10 cellular contexts compared by ENCODE assay signal in the genomic region with DNA sequence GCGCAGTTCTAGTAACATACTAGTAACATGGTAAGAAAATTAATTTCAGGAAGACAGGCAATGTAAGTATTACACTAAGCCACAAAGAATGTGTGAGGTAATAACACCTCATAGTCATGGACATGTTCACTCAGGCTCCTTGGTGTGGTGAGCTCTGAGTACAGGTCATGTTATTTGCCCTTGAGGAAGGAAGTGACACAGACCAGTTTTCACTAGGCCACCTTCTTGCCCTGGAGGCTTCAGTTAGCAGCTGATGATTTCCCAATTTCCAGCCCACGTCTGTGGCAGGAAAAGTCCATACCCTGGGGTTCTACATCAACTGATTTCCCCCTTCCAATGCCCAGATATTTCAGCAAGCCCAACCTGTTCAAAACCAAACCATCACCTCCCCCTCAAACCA. TPM values are rescaled to one million over a fixed set of nuclear protein-coding genes. Genes with fewer than 3 reads are reported as not detected.
DNase-seq lines count a peak whose midpoint lies in the region; ATAC-seq, FAIRE-seq and TF ChIP-seq lines count a peak whose summit lies in the region.
"Had no signal": no experiment of that assay in that cellular context is flagged by ENCODE, and none has a peak within 500 bp of the region (broad histone marks: within the 10 kb centered on the region; RNA-seq: fewer than 3 reads in every experiment).

No MANE protein-coding gene starts in this region.

- FAIRE-seq in K562 (lab: Jason Lieb, UNC), result no peak

- peak overlapping the region in 1 of 2 experiments; percentile 11 for H2BK12ac ChIP-seq in mesenchymal stem cell (ENCODE audit: low read length in 2 of 2)

- H2AK5ac ChIP-seq in mesenchymal stem cell (ENCODE audit: low read length, severe bottlenecking), result no peak overlapping the region

- peaks cover 0 to 4% (median 2%) of the 10 kb centered on the region in 4 donors for H3K4me1 Mint-ChIP-seq in CD4-positive, alpha-beta memory T cell

- in situ Hi-C loops in KBM-7 (cut with MboI; ENCODE audit: low pct_unique_long_range_greater_than_20kb, low sequenced_read_pairs), result loop anchor here (10.0 kb wide), 1 partner anchor 206 kb away; no protein-coding TSS in a partner anchor
- in situ Hi-C loops in K562 (cut with MboI), result loop anchor here (5.0 kb wide), 3 partner anchors 119 to 209 kb away; partner anchors contain the start of gene SAT1
- in situ Hi-C loops in HAP-1 (cut with MboI; ENCODE audit: low sequenced_read_pairs), result loop anchor here (5.0 to 25.0 kb wide), 4 partner anchors 116 to 336 kb away; partner anchors contain the start of gene SAT1

- peaks cover 1% of the 10 kb centered on the region for H3K79me1 ChIP-seq in mesenchymal stem cell (replicated peaks; ENCODE audit: low read length, poor library complexity, severe bottlenecking)

- no peak overlapping the region for H4K91ac ChIP-seq in mesenchymal stem cell (ENCODE audit: low read length)

- H3K9me3 Mint-ChIP-seq in CD4-positive, alpha-beta memory T cell, result no peaks in the 10 kb centered on the region

- H3K27ac ChIP-seq in K562 (ENCODE audit: extremely low read depth, low read depth, low read length), result no peak overlapping the region
- peak overlapping the region; percentile 81 for H3K27ac ChIP-seq in mesenchymal stem cell (ENCODE audit: low read length, poor library complexity, severe bottlenecking)
- H3K27ac ChIP-seq in CD4-positive, alpha-beta memory T cell (ENCODE audit: low read depth, low read length), result no peak overlapping the region
- H3K27ac ChIP-seq: KMS-11 had no signal

- POLR2A ChIA-PET in K562 (lab: Yijun Ruan, JAX), result interaction anchor here (1.2 to 1.4 kb wide), 2 partner anchors 202 to 205 kb away, joined by 3 to 4 read pairs; no protein-coding TSS in a partner anchor
- POLR2A ChIA-PET in CD4-positive, alpha-beta memory T cell (lab: Charles Lee; ENCODE audit: partially characterized antibody), result interaction anchor here (1.4 to 3.3 kb wide), 3 partner anchors 118 to 153 kb away, joined by 3 to 34 read pairs (median 11); partner anchors contain the start of genes EIF2S3 and SAT1

- peaks cover 3% of the 10 kb centered on the region for H4K20me1 ChIP-seq in K562 (replicated peaks; ENCODE audit: control insufficient read depth, insufficient read depth, low read length)

- intact Hi-C loops in K562 (cut with micrococcal nuclease), result loop anchor here (5.0 kb wide), 1 partner anchor 59 kb away; no protein-coding TSS in a partner anchor
- intact Hi-C loops in CD4-positive, alpha-beta memory T cell (cut with micrococcal nuclease), result loop anchor here (5.0 to 10.0 kb wide), 2 partner anchors 1156 to 1819 kb away; no protein-coding TSS in a partner anchor

- H3K9me3 ChIP-seq in K562 (replicated peaks; ENCODE audit: control insufficient read depth, insufficient read depth, low read depth, low read length) (no peaks in the 10 kb centered on the region), mesenchymal stem cell (ENCODE audit: control insufficient read depth, low read length) (no peaks in the 10 kb centered on the region), HAP-1 (no peaks in the 10 kb centered on the region)
- no peaks in the 10 kb centered on the region for H3K9me3 ChIP-seq in CD4-positive, alpha-beta memory T cell (ENCODE audit: control insufficient read depth in 1 of 2, low read length in 2 of 2)

- peaks cover 36% of the 10 kb centered on the region for H3K79me2 ChIP-seq in K562 (ENCODE audit: control insufficient read depth, insufficient read depth, low read length)

- H3K27ac Mint-ChIP-seq in CD4-positive, alpha-beta memory T cell, result no peak overlapping the region
- H3K27ac Mint-ChIP-seq: activated naive CD8-positive, alpha-beta T cell had no signal

- no peak overlapping the region for H3K14ac ChIP-seq in mesenchymal stem cell (ENCODE audit: low read length in 2 of 2)

- H3K36me3 Mint-ChIP-seq in CD4-positive, alpha-beta memory T cell, result no peaks in the 10 kb centered on the region
- H3K36me3 Mint-ChIP-seq: activated naive CD8-positive, alpha-beta T cell had no signal

- H2BK120ac ChIP-seq in mesenchymal stem cell (ENCODE audit: low read depth, low read length), result peak overlapping the region; percentile 19

- H2BK15ac ChIP-seq in mesenchymal stem cell (ENCODE audit: low read depth, poor library complexity, severe bottlenecking), result no peak overlapping the region

- peak overlapping the region in 1 of 2 experiments; percentile 33 for H3K18ac ChIP-seq in mesenchymal stem cell (ENCODE audit: low read depth in 1 of 2, low read length in 2 of 2)

- H3K4me2 ChIP-seq in K562 (ENCODE audit: insufficient read depth, low read length) (no peak overlapping the region), mesenchymal stem cell (ENCODE audit: low read length, poor library complexity, severe bottlenecking) (no peak overlapping the region)
- H3K4me2 ChIP-seq: KMS-11 had no signal

- peaks cover 2 to 18% of the 10 kb centered on the region in 2 experiments; a peak in 3 of 5 replicates for H3K4me1 ChIP-seq in K562 (replicated peaks in 1 of 2; ENCODE audit: control insufficient read depth in 2 of 2, insufficient read depth in 2 of 2, low read length in 2 of 2)
- H3K4me1 ChIP-seq in mesenchymal stem cell (ENCODE audit: control insufficient read depth, insufficient read depth, low read depth, low read length), result peaks cover 6% of the 10 kb centered on the region
- H3K4me1 ChIP-seq in HAP-1, result peaks cover 7% of the 10 kb centered on the region
- peaks cover 14% of the 10 kb centered on the region for H3K4me1 ChIP-seq in CD4-positive, alpha-beta memory T cell (ENCODE audit: insufficient read depth, low read length)

- H4K8ac ChIP-seq in mesenchymal stem cell (ENCODE audit: low read length), result no peak overlapping the region

- no peak for TF ChIP-seq RAD21 in K562 (CRISPR knock-in tag; conservative IDR thresholded peaks at IDR 0.05 in 1 of 2, IDR thresholded peaks at IDR 0.05 in 1 of 2)

- H3K27me3 Mint-ChIP-seq in CD4-positive, alpha-beta memory T cell, result no peaks in the 10 kb centered on the region
- H3K27me3 Mint-ChIP-seq: activated naive CD8-positive, alpha-beta T cell had no signal

- peaks cover 6% of the 10 kb centered on the region; the same call in 1 of the 3 replicates for H3K36me3 ChIP-seq in K562 (ENCODE audit: control insufficient read depth, insufficient read depth, low read length)
- H3K36me3 ChIP-seq in mesenchymal stem cell (ENCODE audit: control insufficient read depth in 1 of 2, insufficient read depth in 2 of 2, low read depth in 1 of 2, low read length in 2 of 2), result no peaks in the 10 kb centered on the region
- no peaks in the 10 kb centered on the region; the same call in 1 of the 2 replicates for H3K36me3 ChIP-seq in HAP-1 (replicated peaks)
- H3K36me3 ChIP-seq in CD4-positive, alpha-beta memory T cell (ENCODE audit: insufficient read depth, low read length), result no peaks in the 10 kb centered on the region

- H2BK5ac ChIP-seq in mesenchymal stem cell (ENCODE audit: low read depth, low read length, poor library complexity, severe bottlenecking), result peak overlapping the region; percentile 44

- H3K23ac ChIP-seq in mesenchymal stem cell (ENCODE audit: low read length in 2 of 2), result no peak overlapping the region

- no peak for TF ChIP-seq POLR2A in K562 (conservative IDR thresholded peaks at IDR 0.05)

- BruUV-seq in K562 (replicated peaks; lab: Mats Ljungman, UMichigan), result no TSS peak

- no peak overlapping the region for H2AFZ ChIP-seq in K562 (ENCODE audit: low read depth, low read length)
- no peak overlapping the region for H2AFZ ChIP-seq in mesenchymal stem cell (ENCODE audit: low read depth, low read length)

- no peaks in the 10 kb centered on the region for H3K9me1 ChIP-seq in K562 (ENCODE audit: control insufficient read depth, insufficient read depth, low read length)

- H3K27me3 ChIP-seq in K562 (ENCODE audit: control insufficient read depth in 2 of 2, insufficient read depth in 2 of 2, low read length in 2 of 2) (no peaks in the 10 kb centered on the region), mesenchymal stem cell (ENCODE audit: control insufficient read depth in 1 of 2, insufficient read depth in 1 of 2, low read length in 2 of 2) (no peaks in the 10 kb centered on the region), HAP-1 (ENCODE audit: low read depth) (no peaks in the 10 kb centered on the region)
- no peaks in the 10 kb centered on the region for H3K27me3 ChIP-seq in CD4-positive, alpha-beta memory T cell (ENCODE audit: insufficient read depth, low read length)

- no peak for TF ChIP-seq EP300 in K562 (IDR thresholded peaks at IDR 0.05; ENCODE audit: low read length)

- 65% methylated on average over 2 of the region's 2 CpGs for WGBS in K562 (ENCODE audit: insufficient coverage, low coverage, missing lambda C conversion rate)
- WGBS in mesenchymal stem cell, result 0% methylated on average over 1 of the region's 2 CpGs

- CTCF ChIA-PET in K562 (lab: Yijun Ruan, JAX; ENCODE audit: low intra/inter-chr PET ratio), result interaction anchor here (0.8 to 4.0 kb wide), 4 partner anchors 119 to 207 kb away, joined by 3 to 74 read pairs (median 32); partner anchors contain the start of gene SAT1
- CTCF ChIA-PET in CD4-positive, alpha-beta memory T cell (lab: Charles Lee; ENCODE audit: partially characterized antibody), result interaction anchor here (0.8 to 4.0 kb wide), 27 partner anchors 16 to 1766 kb away, joined by 3 to 93 read pairs (median 5); partner anchors contain the start of genes ACOT9, EIF2S3, KLHL15 and PRDX4

- H3K4me3 ChIP-seq in K562, result no peak overlapping the region
- H3K4me3 ChIP-seq in mesenchymal stem cell (ENCODE audit: insufficient read depth in 1 of 2, low read depth in 1 of 2, low read length in 2 of 2), result no peak overlapping the region
- no peak overlapping the region for H3K4me3 ChIP-seq in HAP-1
- H3K4me3 ChIP-seq in CD4-positive, alpha-beta memory T cell (ENCODE audit: low read length in 2 of 2), result no peak overlapping the region

- DNase-seq in AML-193 (lab: John Stamatoyannopoulos, UW) (peak; percentile 73 to 80), KBM-7 (peak; percentile 50), K562 (ENCODE audit: extremely low read depth in 1 of 4, low spot score in 3 of 4) (no peak), mesenchymal stem cell (peak; percentile 87), HAP-1 (ENCODE audit: low spot score in 2 of 2) (no peak)
- DNase-seq in CD4-positive, alpha-beta memory T cell, result no peak
- DNase-seq in activated CD4-positive, alpha-beta T cell treated with anti-CD3 and anti-CD28 coated beads, Interleukin-2, amount 50 U/mL, for 48 hours, result no peak

- TF ChIP-seq CTCF in K562 (IDR thresholded peaks at IDR 0.05 in 2 of 3, conservative IDR thresholded peaks at IDR 0.05 in 1 of 3; ENCODE audit: insufficient read depth in 2 of 3, low read depth in 1 of 3, low read length in 3 of 3), result no peak

- no peak overlapping the region for H3K9ac ChIP-seq in K562 (ENCODE audit: insufficient read depth in 1 of 2, low read depth in 2 of 2, low read length in 2 of 2)
- H3K9ac ChIP-seq in mesenchymal stem cell (ENCODE audit: low read length), result peak overlapping the region; percentile 41
- H3K9ac ChIP-seq: KMS-11 had no signal

- ATAC-seq in K562 (0 out of 3 replicates have a peak, but pooled peaks have one; percentile 17), HG03460 (IDR thresholded peaks at IDR 0.05; ENCODE audit: unreplicated experiment) (no peak)

- H3K4me3 Mint-ChIP-seq in CD4-positive, alpha-beta memory T cell, result no peak overlapping the region
- H3K4me3 Mint-ChIP-seq: activated naive CD8-positive, alpha-beta T cell had no signal

- H3K4ac ChIP-seq in mesenchymal stem cell (ENCODE audit: low read depth in 1 of 2, low read length in 2 of 2), result no peak overlapping the region

RNA-seq across cellular contexts. Expression of gene APOO, which starts 6.7 kb away (rescaled TPM):
- total RNA-seq in K562 (2011; cell fraction: chromatin; rRNA removed; ENCODE audit: low replicate concordance), result 16.2 and 19.7 TPM in 2 replicates
- total RNA-seq in K562 (2011; cell fraction: nucleolus; rRNA removed), result 11.2 and 12.5 TPM in 2 replicates
- 18.0 and 23.3 TPM in 2 replicates for total RNA-seq in K562 (2011; cell fraction: nucleoplasm; rRNA removed)
- 37.3 and 43.7 TPM in 2 replicates for total RNA-seq in K562 (2014; rRNA removed)
- total RNA-seq in K562 (2014; rRNA removed; fragmentation: Illumina TruSeq; extraction: Trizol), result 60.8 and 64.4 TPM in 2 replicates
- total RNA-seq in K562 (2015; rRNA removed; fragmentation: Illumina TruSeq; extraction: Trizol), result 56.9 and 59.7 TPM in 2 replicates
- total RNA-seq in K562 (2021), result 59.8 and 63.9 TPM in 2 replicates
- polyA plus RNA-seq in K562 (2011; rRNA removed), result 55.2 and 67.3 TPM in 2 replicates
- polyA plus RNA-seq in K562 (2011; cell fraction: cytosol; rRNA removed), result 34.2 and 35.9 TPM in 2 replicates
- 9.4 and 13.6 TPM in 2 replicates for polyA plus RNA-seq in K562 (2011; cell fraction: nucleus; rRNA removed)
- 78.6 and 89.2 TPM in 2 replicates for polyA plus RNA-seq in K562 (2012)
- polyA plus RNA-seq in K562 (2014; fragmentation: Illumina TruSeq; extraction: Trizol), result 62.9 and 72.0 TPM in 2 replicates
- 10 to 100 TPM; 46.5 to 76.4 TPM for polyA plus RNA-seq in K562 (2014; fragmentation: Nextera tagmentation; extraction: Ambion mirVana)
- 58.9 and 63.6 TPM in 2 replicates for polyA plus RNA-seq in K562 (2014; rRNA removed)
- 30.1 and 34.1 TPM in 2 replicates for polyA minus RNA-seq in K562 (2011; rRNA and poly(A)+ RNA removed)
- polyA minus RNA-seq in K562 (2011; cell fraction: cytosol; rRNA and poly(A)+ RNA removed), result 4.8 and 11.5 TPM in 2 replicates
- 6.3 and 8.2 TPM in 2 replicates for polyA minus RNA-seq in K562 (2011; cell fraction: nucleus; rRNA and poly(A)+ RNA removed)
- 48.2 TPM for polyA plus RNA-seq in mesenchymal stem cell (2013, experiment 1 of 2)
- polyA plus RNA-seq in mesenchymal stem cell (2013, experiment 2 of 2), result 54.2 TPM
- 1 to 10 TPM; 5.1 to 7.9 TPM for total RNA-seq in CD4-positive, alpha-beta memory T cell
- 10 to 100 TPM; 18.4 to 18.9 TPM for polyA plus RNA-seq in CD4-positive, alpha-beta memory T cell

RNA-seq across cellular contexts. Expression of gene CXorf58, which starts 6.7 kb away (rescaled TPM):
- total RNA-seq in K562 (2011; cell fraction: chromatin; rRNA removed; ENCODE audit: low replicate concordance), result not detected in 2 replicates
- not detected in 2 replicates for total RNA-seq in K562 (2011; cell fraction: nucleolus; rRNA removed)
- total RNA-seq in K562 (2011; cell fraction: nucleoplasm; rRNA removed), result not detected in 2 replicates
- 0.12 and 0.27 TPM in 2 replicates for total RNA-seq in K562 (2014; rRNA removed)
- 0.13 and 0.15 TPM in 2 replicates for total RNA-seq in K562 (2014; rRNA removed; fragmentation: Illumina TruSeq; extraction: Trizol)
- total RNA-seq in K562 (2015; rRNA removed; fragmentation: Illumina TruSeq; extraction: Trizol), result 0.25 TPM in 1 of 2 replicates, not detected in the other
- total RNA-seq in K562 (2021), result 0.25 TPM in 1 of 2 replicates, not detected in the other
- 0.11 and 0.17 TPM in 2 replicates for polyA plus RNA-seq in K562 (2011; rRNA removed)
- 0.12 TPM in 1 of 2 replicates, not detected in the other for polyA plus RNA-seq in K562 (2011; cell fraction: cytosol; rRNA removed)
- not detected in 2 replicates for polyA plus RNA-seq in K562 (2011; cell fraction: nucleus; rRNA removed)
- polyA plus RNA-seq in K562 (2012), result 0.08 TPM in 1 of 2 replicates, not detected in the other
- polyA plus RNA-seq in K562 (2014; fragmentation: Illumina TruSeq; extraction: Trizol), result not detected in 2 replicates
- under 1 TPM; 0.10 to 0.13 TPM for polyA plus RNA-seq in K562 (2014; fragmentation: Nextera tagmentation; extraction: Ambion mirVana)
- 0.26 TPM in 1 of 2 replicates, not detected in the other for polyA plus RNA-seq in K562 (2014; rRNA removed)
- 0.11 TPM in 1 of 2 replicates, not detected in the other for polyA minus RNA-seq in K562 (2011; rRNA and poly(A)+ RNA removed)
- not detected in 2 replicates for polyA minus RNA-seq in K562 (2011; cell fraction: cytosol; rRNA and poly(A)+ RNA removed)
- not detected in 2 replicates for polyA minus RNA-seq in K562 (2011; cell fraction: nucleus; rRNA and poly(A)+ RNA removed)
- polyA plus RNA-seq in mesenchymal stem cell (2013, experiment 1 of 2), result not detected
- polyA plus RNA-seq in mesenchymal stem cell (2013, experiment 2 of 2), result not detected
- total RNA-seq in CD4-positive, alpha-beta memory T cell, result not detected
- under 1 TPM in 1 of 2 donors, not detected in 1; 0.14 TPM for polyA plus RNA-seq in CD4-positive, alpha-beta memory T cell

Comparison
In these comparisons a context has a peak if more than half of its experiments do, and no peak if none do; other contexts are left out.
1. DNase-seq: peak in AML-193 (2 of 2), KBM-7 (single experiment) and mesenchymal stem cell (single experiment); none in K562 (0 of 4), HAP-1 (0 of 2), CD4-positive, alpha-beta memory T cell (0 of 5) and activated CD4-positive, alpha-beta T cell treated with anti-CD3 and anti-CD28 coated beads, Interleukin-2, amount 50 U/mL, for 48 hours (0 of 2).